Comparison of ENCODE assay signal across 1 cellular context in the genomic region with DNA sequence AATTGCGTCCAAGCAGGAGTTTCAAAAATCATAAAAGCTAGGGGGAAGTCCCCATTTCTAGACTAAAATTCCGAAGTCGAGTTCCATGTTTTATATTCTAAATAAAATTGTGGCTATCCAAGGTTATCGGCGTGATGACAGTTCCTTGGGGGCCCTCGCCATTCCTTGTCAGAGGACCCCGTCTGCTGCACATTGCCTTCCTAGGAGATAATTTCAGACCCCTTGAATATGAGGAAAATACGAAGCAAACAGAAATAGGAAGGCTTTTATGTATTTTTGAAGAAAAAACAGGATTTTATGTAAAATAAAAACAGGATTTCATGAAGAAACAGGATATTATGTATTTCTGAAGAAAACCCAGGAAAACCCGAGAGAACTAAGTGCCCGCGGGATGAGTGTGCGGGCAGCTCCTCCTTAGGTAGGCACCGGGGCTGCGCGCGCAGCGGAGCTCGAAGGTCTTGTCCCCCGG.
TF ChIP-seq lines count a peak whose summit lies in the region.

No MANE protein-coding gene starts in this region.

TF ChIP-seq in H1, 55 proteins besides CTCF, POLR2A, EP300 and RAD21:
- no peak for TF ChIP-seq TCF12 (IDR thresholded peaks at IDR 0.05; ENCODE audit: low read depth, low read length)
- no peak for TF ChIP-seq CREB1 (IDR thresholded peaks at IDR 0.05)
- TF ChIP-seq CTBP2 (IDR thresholded peaks at IDR 0.05; ENCODE audit: borderline replicate concordance, insufficient read depth, insufficient read length, low read length), result no peak
- TF ChIP-seq RBBP5 (IDR thresholded peaks at IDR 0.05; ENCODE audit: borderline replicate concordance, low read depth, low read length), result no peak
- no peak for TF ChIP-seq BCL11A (IDR thresholded peaks at IDR 0.05; ENCODE audit: low read depth in 2 of 2, low read length in 2 of 2)
- no peak for TF ChIP-seq SRF (IDR thresholded peaks at IDR 0.05; ENCODE audit: low read depth, low read length)
- TF ChIP-seq NRF1 (IDR thresholded peaks at IDR 0.05; ENCODE audit: low read depth, low read length), result no peak
- TF ChIP-seq SP1 (IDR thresholded peaks at IDR 0.05; ENCODE audit: low read depth, low read length), result no peak
